ENCODE assay signal across 34 cellular contexts in the genomic region with DNA sequence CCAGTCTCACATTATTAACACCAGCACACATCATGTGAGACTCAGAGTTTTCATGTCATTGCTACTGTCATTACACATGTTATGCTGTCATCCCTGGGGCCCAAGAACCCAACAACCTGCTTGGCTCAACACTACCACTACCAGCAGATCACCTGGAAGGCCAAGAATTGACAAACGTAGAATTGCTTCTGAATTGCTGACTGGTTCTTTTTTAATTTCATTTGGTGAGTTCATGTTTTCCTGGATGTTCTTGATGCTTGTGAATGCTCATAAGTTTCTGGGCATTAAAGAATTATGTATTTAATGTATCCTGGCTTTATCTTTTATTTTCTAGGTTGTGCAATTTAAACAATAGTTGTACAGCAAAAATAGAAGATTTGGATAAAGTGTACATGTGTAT. TPM values are rescaled to one million over a fixed set of nuclear protein-coding genes. Genes with fewer than 3 reads are reported as not detected.
"Had no signal": no experiment of that assay in that cellular context is flagged by ENCODE, and none has a peak within 500 bp of the region (broad histone marks: within the 10 kb centered on the region; RNA-seq: fewer than 3 reads in every experiment).

No MANE protein-coding gene starts in this region.

- DNase-seq: colonic mucosa; cortex of kidney; effector CD8-positive, alpha-beta T cell; effector memory CD8-positive, alpha-beta T cell; endodermal cell; erythroblast; esophagus squamous epithelium; foreskin fibroblast; foreskin melanocyte; gastrocnemius medialis; glutamatergic neuron; head of caudate nucleus; heart right ventricle; hippocampal formation; left cardiac atrium; left lung; left ventricle myocardium superior; lower lobe of right lung; mesenchymal stem cell; mucosa of descending colon; naive B cell had no signal

- FAIRE-seq: endometrium, islet of Langerhans, keratinocyte had no signal

- H3K4me3 ChIP-seq: colonic mucosa, esophagus squamous epithelium, gastrocnemius medialis, heart right ventricle, left lung, lower lobe of right lung, mucosa of descending colon had no signal

- H3K27me3 ChIP-seq: colonic mucosa, esophagus squamous epithelium, gastrocnemius medialis, heart right ventricle, left lung had no signal

- H3K9me3 ChIP-seq: colonic mucosa, gastrocnemius medialis, lower lobe of right lung had no signal

- H3K27ac ChIP-seq: colonic mucosa, epithelial cell of prostate, esophagus squamous epithelium, gastrocnemius medialis, heart right ventricle, left lung, lower lobe of right lung had no signal

- H3K36me3 ChIP-seq: colonic mucosa, esophagus squamous epithelium, gastrocnemius medialis, heart right ventricle, left lung, lower lobe of right lung had no signal

- H3K4me1 ChIP-seq: colonic mucosa, esophagus squamous epithelium, gastrocnemius medialis, heart right ventricle, left lung, lower lobe of right lung had no signal

- ATAC-seq: effector memory CD8-positive, alpha-beta T cell; esophagus mucosa; gastrocnemius medialis; heart right ventricle; left cardiac atrium; left lung; left ventricle myocardium superior; lower lobe of right lung; mucosa of descending colon had no signal

RNA-seq across cellular contexts. Expression of a gene that starts 40.2 kb away (rescaled TPM):
- total RNA-seq: colonic mucosa, dermis microvascular lymphatic vessel endothelial cell, esophagus mucosa, esophagus squamous epithelium, gastrocnemius medialis, glomerular endothelial cell, heart right ventricle, kidney epithelial cell, left cardiac atrium, left lung, left ventricle myocardium superior, lower leg skin, lower lobe of right lung, lung microvascular endothelial cell, mesenteric fat pad, mesothelial cell of epicardium, mucosa of descending colon, myocyte had no signal
- polyA plus RNA-seq: heart right ventricle, keratinocyte had no signal
